Comparison of ENCODE assay signal across 8 cellular contexts in genomic region chr3:70506775-70507174, GRCh38.
"Had no signal": no experiment of that assay in that cellular context is flagged by ENCODE, and none has a peak within 500 bp of the region (broad histone marks: within the 10 kb centered on the region; RNA-seq: fewer than 3 reads in every experiment).

No MANE protein-coding gene starts in this region.

- ATAC-seq: GM12878 had no signal

- DNase-seq: GDM1, GF-D8 had no signal

- FAIRE-seq: G401.6, GM12878, GM12891, GM12892, GM18507, GM19239 had no signal

- H3K4me3 ChIP-seq: GM12878 had no signal
